1 cellular context compared by ENCODE assay signal in the genomic region with DNA sequence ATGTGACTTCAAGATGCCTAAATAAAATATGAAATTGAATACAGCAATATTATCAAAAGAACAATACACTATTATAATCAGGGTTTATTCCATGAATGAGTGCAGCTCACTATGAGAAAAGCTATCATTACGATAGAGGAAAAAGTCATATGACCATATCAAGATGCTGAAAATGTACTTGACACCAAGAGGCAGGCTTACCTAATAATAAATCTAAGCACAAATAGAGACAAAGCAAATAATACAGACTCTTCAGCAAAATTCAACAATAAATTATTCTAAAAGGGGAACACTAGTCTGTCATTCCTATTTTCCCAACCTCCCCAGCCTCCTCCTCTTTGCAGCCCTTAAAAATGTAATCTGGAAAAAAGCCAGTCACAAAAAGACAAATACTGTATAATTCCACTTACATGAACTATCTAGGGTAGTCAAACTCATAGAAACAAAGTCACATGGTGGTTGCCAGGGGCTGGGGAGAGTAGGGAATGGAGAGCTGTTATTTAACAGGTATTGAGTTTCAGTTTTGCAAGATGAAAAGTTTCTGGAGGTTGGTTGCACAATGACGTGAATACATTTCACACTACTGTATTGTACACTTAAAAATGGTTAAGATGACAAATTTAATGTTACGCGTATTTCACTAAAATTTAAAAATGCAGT.
TF ChIP-seq lines count a peak whose summit lies in the region.

No MANE protein-coding gene starts in this region.

TF ChIP-seq in HepG2, 621 proteins besides CTCF, POLR2A, EP300 and RAD21 (continued from another document):
- TF ChIP-seq, protein P1, sequence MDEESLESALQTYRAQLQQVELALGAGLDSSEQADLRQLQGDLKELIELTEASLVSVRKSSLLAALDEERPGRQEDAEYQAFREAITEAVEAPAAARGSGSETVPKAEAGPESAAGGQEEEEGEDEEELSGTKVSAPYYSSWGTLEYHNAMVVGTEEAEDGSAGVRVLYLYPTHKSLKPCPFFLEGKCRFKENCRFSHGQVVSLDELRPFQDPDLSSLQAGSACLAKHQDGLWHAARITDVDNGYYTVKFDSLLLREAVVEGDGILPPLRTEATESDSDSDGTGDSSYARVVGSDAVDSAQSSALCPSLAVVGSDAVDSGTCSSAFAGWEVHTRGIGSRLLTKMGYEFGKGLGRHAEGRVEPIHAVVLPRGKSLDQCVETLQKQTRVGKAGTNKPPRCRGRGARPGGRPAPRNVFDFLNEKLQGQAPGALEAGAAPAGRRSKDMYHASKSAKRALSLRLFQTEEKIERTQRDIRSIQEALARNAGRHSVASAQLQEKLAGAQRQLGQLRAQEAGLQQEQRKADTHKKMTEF (CRISPR knock-in tag; IDR thresholded peaks at IDR 0.05) = no peak
- TF ChIP-seq ZFP62 (CRISPR knock-in tag; IDR thresholded peaks at IDR 0.05) = no peak
